24 cellular contexts compared by ENCODE assay signal in the genomic region with DNA sequence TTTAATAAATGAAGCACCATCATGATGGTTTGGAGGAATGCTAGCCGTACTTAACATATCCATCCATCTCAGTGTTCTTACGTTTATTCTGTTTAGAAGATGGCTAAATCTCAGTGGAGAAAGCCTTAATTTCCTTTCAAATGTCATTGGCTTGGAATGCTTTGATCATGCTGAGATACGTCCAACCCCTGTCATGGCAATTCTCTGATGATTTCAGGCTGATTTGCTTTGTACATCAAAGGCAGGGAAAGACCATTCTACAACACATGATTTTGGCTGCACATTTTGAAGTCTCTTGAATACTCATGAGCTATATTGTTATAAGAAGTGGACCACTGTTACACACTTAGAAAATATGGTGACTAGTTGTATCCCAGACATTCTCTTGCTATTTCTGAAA.
"Had no signal": no experiment of that assay in that cellular context is flagged by ENCODE, and none has a peak within 500 bp of the region (broad histone marks: within the 10 kb centered on the region; RNA-seq: fewer than 3 reads in every experiment).

No MANE protein-coding gene starts in this region.

- H3K9me3 ChIP-seq: esophagus muscularis mucosa, gastroesophageal sphincter, left ventricle myocardium inferior, lower lobe of right lung, mucosa of descending colon had no signal

- H3K4me3 ChIP-seq: coronary artery, dorsolateral prefrontal cortex, esophagus muscularis mucosa, gastroesophageal sphincter, heart left ventricle, hepatocyte, left ventricle myocardium inferior, lower lobe of right lung, mucosa of descending colon had no signal

- H3K79me2 ChIP-seq: hepatocyte had no signal

- H3K27me3 ChIP-seq: dorsolateral prefrontal cortex, esophagus muscularis mucosa, foreskin keratinocyte, gastroesophageal sphincter, heart left ventricle, hepatocyte had no signal

- H3K4me1 ChIP-seq: esophagus muscularis mucosa, foreskin keratinocyte, gastroesophageal sphincter, heart left ventricle, left ventricle myocardium inferior, lower lobe of right lung had no signal

- H3K27ac ChIP-seq: coronary artery, dorsolateral prefrontal cortex, esophagus muscularis mucosa, foreskin keratinocyte, gastroesophageal sphincter, heart left ventricle, hepatocyte, left ventricle myocardium inferior, lower lobe of right lung had no signal

- DNase-seq: dermis blood vessel endothelial cell; dorsolateral prefrontal cortex; effector CD4-positive, alpha-beta T cell; effector memory CD4-positive, alpha-beta T cell; heart left ventricle; hypothalamus; immature natural killer cell; islet precursor cell; kidney; kidney glomerular epithelial cell; left colon; left ventricle myocardium inferior; lower lobe of right lung; mesenchymal stem cell; mucosa of descending colon; naive B cell had no signal

- H3K4me1 Mint-ChIP-seq: immature natural killer cell, naive B cell had no signal

- FAIRE-seq: endothelial cell of umbilical vein, frontal cortex, kidney had no signal

- H2AFZ ChIP-seq: hepatocyte had no signal

- H3K4me2 ChIP-seq: hepatocyte had no signal

- H3K36me3 Mint-ChIP-seq: immature natural killer cell, naive B cell had no signal

- H3K36me3 ChIP-seq: esophagus muscularis mucosa, gastroesophageal sphincter, heart left ventricle, left ventricle myocardium inferior, lower lobe of right lung had no signal

- H3K4me3 Mint-ChIP-seq: immature natural killer cell, mesothelial cell of epicardium, naive B cell had no signal

- H3K27ac Mint-ChIP-seq: immature natural killer cell, naive B cell had no signal

- H3K27me3 Mint-ChIP-seq: naive B cell had no signal
